ENCODE assay signal across 9 cellular contexts in the genomic region with DNA sequence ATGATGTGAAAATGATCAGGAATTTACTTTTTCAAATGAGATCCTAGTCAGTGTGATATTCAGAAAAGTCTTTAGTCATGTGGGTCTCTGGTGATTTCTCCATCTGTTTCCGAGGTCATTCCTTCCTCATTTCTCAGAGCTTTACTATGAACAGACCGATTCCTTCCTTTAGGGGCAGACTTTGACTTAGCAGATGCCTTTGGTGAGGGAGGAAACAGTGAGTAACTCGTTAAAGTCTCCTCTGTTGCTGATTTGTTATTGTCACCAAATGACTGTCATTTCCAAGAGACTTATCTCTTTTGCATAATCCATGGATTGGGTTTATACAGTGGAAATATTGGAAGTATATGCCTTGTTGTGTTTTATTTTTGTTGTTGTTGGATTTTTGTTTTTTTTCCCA.
A peak's percentile ranks its signal among the peaks of the same experiment; 100 is the strongest.
DNase-seq lines count a peak whose midpoint lies in the region; TF ChIP-seq lines count a peak whose summit lies in the region.
"Had no signal": no experiment of that assay in that cellular context is flagged by ENCODE, and none has a peak within 500 bp of the region (broad histone marks: within the 10 kb centered on the region; RNA-seq: fewer than 3 reads in every experiment).

No MANE protein-coding gene starts in this region.

- H3K4me2 ChIP-seq in BLaER1 (peak overlapping the region; percentile 61), Loucy (ENCODE audit: low read depth, low read length, poor library complexity, severe bottlenecking) (peak overlapping the region; percentile 52)

- no peak overlapping the region for H2AFZ ChIP-seq in Loucy (ENCODE audit: low read length)

- peak overlapping the region; percentile 19; the same call in 1 of the 2 replicates for H3K27ac ChIP-seq in BLaER1
- peak overlapping the region; percentile 91 for H3K27ac ChIP-seq in neutrophil

- H3K4me1 ChIP-seq in BLaER1 (peaks cover 49% of the 10 kb centered on the region), Loucy (ENCODE audit: insufficient read depth, low read length, poor library complexity, severe bottlenecking) (peaks cover 19% of the 10 kb centered on the region), neutrophil (ENCODE audit: control insufficient read depth in 1 of 2, insufficient read depth in 1 of 2, low read depth in 1 of 2, low read length in 1 of 2) (peaks cover 38 to 40% of the 10 kb centered on the region in 2 experiments)

- H3K4me3 ChIP-seq in BLaER1 = no peak overlapping the region
- peak overlapping the region; percentile 8 for H3K4me3 ChIP-seq in Loucy (ENCODE audit: low read length, poor library complexity, severe bottlenecking)
- no peak overlapping the region for H3K4me3 ChIP-seq in epithelial cell of proximal tubule (ENCODE audit: low read depth, low read length)
- H3K4me3 ChIP-seq in neutrophil (ENCODE audit: low read depth in 1 of 2, low read length in 1 of 2) = peak overlapping the region; percentile 22 to 26

- peaks cover 58% of the 10 kb centered on the region for H3K36me3 ChIP-seq in BLaER1
- peaks cover 13% of the 10 kb centered on the region; the same call in 1 of the 2 replicates for H3K36me3 ChIP-seq in Loucy (ENCODE audit: insufficient read depth, low read length)
- peaks cover 18% of the 10 kb centered on the region for H3K36me3 ChIP-seq in neutrophil

- no peaks in the 10 kb centered on the region for H3K9me2 ChIP-seq in Loucy (replicated peaks; ENCODE audit: low read depth, low read length)

- peak; percentile 51 for DNase-seq in epithelial cell of proximal tubule (ENCODE audit: low read depth)
- DNase-seq in NCI-H187 (lab: John Stamatoyannopoulos, UW) = no peak
- DNase-seq in NCI-H526 (lab: John Stamatoyannopoulos, UW) = no peak
- no peak for DNase-seq in NCI-H2107 treated with DMSO at 0.1 percent for 48 hours (lab: John Stamatoyannopoulos, UW; ENCODE audit: unreplicated experiment)
- DNase-seq in stimulated activated CD4-positive, alpha-beta T cell treated with anti-CD3 and anti-CD28 coated beads, Interleukin-1b, Interleukin-23, amount 100 ng/mL, for 48 hours = no peak
- DNase-seq: NCI-H446 had no signal

- 0 out of 2 replicates have a peak, but pooled peaks have one; percentile 23 for TF ChIP-seq CTCF in Loucy (conservative IDR thresholded peaks at IDR 0.05; ENCODE audit: low read length)
- TF ChIP-seq CTCF in epithelial cell of proximal tubule (conservative IDR thresholded peaks at IDR 0.05; ENCODE audit: low read depth, low read length) = peak; percentile 59
- TF ChIP-seq CTCF in neutrophil (IDR thresholded peaks at IDR 0.05) = peak; percentile 78

- H3K27me3 ChIP-seq in BLaER1 (no peaks in the 10 kb centered on the region), Loucy (ENCODE audit: insufficient read depth, low read length, poor library complexity, severe bottlenecking) (no peaks in the 10 kb centered on the region), neutrophil (no peaks in the 10 kb centered on the region)

- no peaks in the 10 kb centered on the region for H3K9me3 ChIP-seq in BLaER1
- no peaks in the 10 kb centered on the region for H3K9me3 ChIP-seq in Loucy (ENCODE audit: insufficient read depth, low read depth, low read length)
- no peaks in the 10 kb centered on the region for H3K9me3 ChIP-seq in neutrophil

- no peaks in the 10 kb centered on the region for H4K20me1 ChIP-seq in BLaER1
- no peaks in the 10 kb centered on the region for H4K20me1 ChIP-seq in Loucy (ENCODE audit: insufficient read depth, low read length, poor library complexity, severe bottlenecking)

- no peaks in the 10 kb centered on the region for H3F3A ChIP-seq in Loucy (ENCODE audit: low read depth)

- H3K79me2 ChIP-seq in Loucy (ENCODE audit: insufficient read depth, low read length) = peaks cover 18% of the 10 kb centered on the region

- H3K9ac ChIP-seq in BLaER1 (0 out of 2 replicates have a peak overlapping the region, but pooled peaks have one; percentile 17), Loucy (ENCODE audit: low read depth, low read length, poor library complexity, severe bottlenecking) (no peak overlapping the region)

Comparison
In these comparisons a context has a peak if more than half of its experiments do, and no peak if none do; other contexts are left out.
1. H3K4me3 ChIP-seq: peak in Loucy (single experiment) and neutrophil (2 of 2); none in BLaER1 (single experiment) and epithelial cell of proximal tubule (single experiment).
2. CTCF ChIP-seq: peak in every context shown above with its lines; median percentile 78 in neutrophil; 59 in epithelial cell of proximal tubule; 23 in Loucy.